23 cellular contexts compared by ENCODE assay signal in genomic region chr1:227738820-227739219, GRCh38.
"Had no signal": no experiment of that assay in that cellular context is flagged by ENCODE, and none has a peak within 500 bp of the region (broad histone marks: within the 10 kb centered on the region; RNA-seq: fewer than 3 reads in every experiment).

No MANE protein-coding gene starts in this region.

- H3K9me3 ChIP-seq: MG63, SK-N-SH had no signal

- ATAC-seq: HepG2, Panc1, PC-3 had no signal

- DNase-seq: IMR-90, Karpas-422, KG1, MG63, NCI-H1092, NCI-H1105 treated with DMSO at 0.1 percent for 48 hours, NCI-H1436, NCI-H187, NCI-H2029, NCI-H2081 treated with DMSO at 0.1 percent for 48 hours, NCI-H2171, NCI-H226, NCI-H446, NCI-H510A, NCI-H524 treated with DMSO at 0.1 percent for 48 hours, NCI-H69, NCI-H774, PC-3, SHP77, SK-N-SH had no signal

- H3K4me2 ChIP-seq: SK-N-SH had no signal

- H3K9ac ChIP-seq: SK-N-SH had no signal

- H3K27me3 ChIP-seq: MG63 had no signal

- H3K4me3 ChIP-seq: MG63 had no signal

- H3K27ac ChIP-seq: RWPE1 had no signal
